Comparison of ENCODE assay signal across 14 cellular contexts in genomic region chr4:168724960-168725359, GRCh38.
DNase-seq lines count a peak whose midpoint lies in the region; ATAC-seq and TF ChIP-seq lines count a peak whose summit lies in the region.
"Had no signal": no experiment of that assay in that cellular context is flagged by ENCODE, and none has a peak within 500 bp of the region (broad histone marks: within the 10 kb centered on the region; RNA-seq: fewer than 3 reads in every experiment).

No MANE protein-coding gene starts in this region.

- no peak overlapping the region for H2AFZ ChIP-seq in GM23338

- no peaks in the 10 kb centered on the region for H3F3A ChIP-seq in GM23338 (replicated peaks; ENCODE audit: low read depth)

- no peak overlapping the region for H3K4me2 ChIP-seq in GM23338

- H4K20me1 ChIP-seq in GM23338 (replicated peaks; ENCODE audit: insufficient read depth), result no peaks in the 10 kb centered on the region

- intact Hi-C loops in colonic mucosa (cut with DNase I), result no loop called here

- H3K9me3 ChIP-seq in AG04450 (ENCODE audit: control insufficient read depth, insufficient read depth, low read length) (no peaks in the 10 kb centered on the region), colonic mucosa (no peaks in the 10 kb centered on the region)

- no peaks in the 10 kb centered on the region for H3K79me2 ChIP-seq in GM23338 (replicated peaks; ENCODE audit: insufficient read depth)

- H3K27ac Mint-ChIP-seq in GM23338, result no peak overlapping the region

- H3K9me2 ChIP-seq in GM23338 (ENCODE audit: insufficient read depth), result peaks cover 4% of the 10 kb centered on the region; the same call in 1 of the 2 replicates

- TF ChIP-seq CTCF in AG04450 (IDR thresholded peaks at IDR 0.05; ENCODE audit: low read depth, low read length) (no peak), GM23338 (conservative IDR thresholded peaks at IDR 0.05; ENCODE audit: low read depth in 2 of 2) (no peak), colonic mucosa (IDR thresholded peaks at IDR 0.05) (no peak)

- POLR2A ChIA-PET in AG04450 (lab: Yijun Ruan, JAX) (interaction anchor here (0.6 to 1.4 kb wide), 5 partner anchors 19 to 202 kb away, joined by 3 to 5 read pairs (median 5); no protein-coding TSS in a partner anchor), HEK293T (lab: Yijun Ruan, JAX) (no interaction called here)

- ATAC-seq in GM23338 (peak; percentile 81), GM21381 (IDR thresholded peaks at IDR 0.05; ENCODE audit: unreplicated experiment) (no peak)

- H3K4me1 Mint-ChIP-seq in GM23338, result peaks cover 8% of the 10 kb centered on the region; the same call in 2 of the 3 replicates

- H3K27me3 ChIP-seq in AG04450 (ENCODE audit: control insufficient read depth, insufficient read depth, low read length) (no peaks in the 10 kb centered on the region), GM23338 (ENCODE audit: insufficient read depth) (no peaks in the 10 kb centered on the region), colonic mucosa (no peaks in the 10 kb centered on the region)
- H3K27me3 ChIP-seq: esophagus squamous epithelium had no signal

- H3K36me3 ChIP-seq in GM23338 (ENCODE audit: insufficient read depth), result no peaks in the 10 kb centered on the region
- H3K36me3 ChIP-seq in colonic mucosa, result no peaks in the 10 kb centered on the region
- H3K36me3 ChIP-seq: esophagus squamous epithelium had no signal

- H3K9me3 Mint-ChIP-seq in GM23338, result peaks cover 20% of the 10 kb centered on the region; the same call in 2 of the 3 replicates

- H3K9ac ChIP-seq in colonic mucosa (ENCODE audit: low read depth in 2 of 2, low read length in 2 of 2), result no peak overlapping the region

- 0 out of 2 replicates have a peak, but pooled peaks cover 3% of the 10 kb centered on the region for H3K4me1 ChIP-seq in GM23338 (ENCODE audit: insufficient read depth)
- no peaks in the 10 kb centered on the region for H3K4me1 ChIP-seq in colonic mucosa

- H3K4me3 Mint-ChIP-seq in GM23338, result no peak overlapping the region

- H3K27ac ChIP-seq in AG04450 (ENCODE audit: low read depth, low read length) (peak overlapping the region; percentile 21), GM23338 (ENCODE audit: low read depth) (no peak overlapping the region), colonic mucosa (no peak overlapping the region)
- H3K27ac ChIP-seq: esophagus squamous epithelium had no signal

- H3K36me3 Mint-ChIP-seq in GM23338 (ENCODE audit: low read depth), result peaks cover 3% of the 10 kb centered on the region; the same call in 1 of the 3 replicates

- no peak overlapping the region for H3K4me3 ChIP-seq in AG04450 (ENCODE audit: low read depth, low read length)
- H3K4me3 ChIP-seq in GM23338, result no peak overlapping the region
- no peak overlapping the region for H3K4me3 ChIP-seq in colonic mucosa
- H3K4me3 ChIP-seq: esophagus squamous epithelium had no signal

- no peaks in the 10 kb centered on the region for H3K27me3 Mint-ChIP-seq in GM23338 (ENCODE audit: insufficient read depth, low read depth, poor library complexity)

- CTCF ChIA-PET in AG04450 (lab: Charles Lee), result interaction anchor here (1.5 kb wide), 1 partner anchor 196 kb away, joined by 3 read pairs; no protein-coding TSS in a partner anchor
- CTCF ChIA-PET in HEK293T (lab: Yijun Ruan, JAX), result interaction anchor here (0.6 kb wide), 1 partner anchor 41 kb away, joined by 3 read pairs; no protein-coding TSS in a partner anchor

- DNase-seq in AG04450 (ENCODE audit: low read depth, low spot score), result peak; percentile 61
- peak; percentile 71 for DNase-seq in GM23338 (ENCODE audit: low spot score)
- peak; percentile 66 for DNase-seq in RPMI7951 (ENCODE audit: low read depth)
- peak; percentile 80 for DNase-seq in fibroblast of peridontal ligament (ENCODE audit: extremely low read depth)
- DNase-seq in HEK293T (ENCODE audit: extremely low spot score), result no peak
- DNase-seq in activated gamma-delta T cell (lab: John Stamatoyannopoulos, UW), result no peak
- DNase-seq in colonic mucosa, result no peak
- DNase-seq: activated CD8-positive, alpha-beta memory T cell treated with anti-CD3 and anti-CD28 coated beads, Interleukin-2, amount 50 U/mL, for 4 hours; dermis blood vessel endothelial cell; DMS 273 treated with DMSO at 0.1 percent for 48 hours; esophagus squamous epithelium; NCI-H1092; OCI-M1 had no signal

TF ChIP-seq in GM23338, 12 proteins besides CTCF, POLR2A, EP300 and RAD21 (continues in another document):
- no peak for TF ChIP-seq JUNB (IDR thresholded peaks at IDR 0.05; ENCODE audit: unreplicated experiment)
- TF ChIP-seq POLR2AphosphoS5 (IDR thresholded peaks at IDR 0.05; ENCODE audit: low read depth), result no peak

TF ChIP-seq in HEK293T, 16 proteins besides CTCF, POLR2A, EP300 and RAD21:
- TF ChIP-seq LEF1 (IDR thresholded peaks at IDR 0.05; ENCODE audit: borderline replicate concordance) (no peak), L3MBTL2 (conservative IDR thresholded peaks at IDR 0.05) (no peak), SP1 (IDR thresholded peaks at IDR 0.05) (no peak), CTBP1 (IDR thresholded peaks at IDR 0.05; ENCODE audit: borderline replicate concordance) (no peak), FOXK2 (IDR thresholded peaks at IDR 0.05) (no peak), HDGF (IDR thresholded peaks at IDR 0.05; ENCODE audit: borderline replicate concordance) (no peak), ZNF384 (IDR thresholded peaks at IDR 0.05) (no peak), FOXA1 (IDR thresholded peaks at IDR 0.05) (no peak), BHLHE40 (IDR thresholded peaks at IDR 0.05; ENCODE audit: borderline replicate concordance) (no peak), ELF4 (IDR thresholded peaks at IDR 0.05) (no peak)

Comparison
In these comparisons a context has a peak if more than half of its experiments do, and no peak if none do; other contexts are left out.
1. DNase-seq: peak in AG04450 (single experiment), GM23338 (single experiment), RPMI7951 (single experiment) and fibroblast of peridontal ligament (single experiment); none in HEK293T (single experiment), activated gamma-delta T cell (single experiment) and colonic mucosa (single experiment).